Comparison of ENCODE assay signal across 19 cellular contexts in the genomic region with DNA sequence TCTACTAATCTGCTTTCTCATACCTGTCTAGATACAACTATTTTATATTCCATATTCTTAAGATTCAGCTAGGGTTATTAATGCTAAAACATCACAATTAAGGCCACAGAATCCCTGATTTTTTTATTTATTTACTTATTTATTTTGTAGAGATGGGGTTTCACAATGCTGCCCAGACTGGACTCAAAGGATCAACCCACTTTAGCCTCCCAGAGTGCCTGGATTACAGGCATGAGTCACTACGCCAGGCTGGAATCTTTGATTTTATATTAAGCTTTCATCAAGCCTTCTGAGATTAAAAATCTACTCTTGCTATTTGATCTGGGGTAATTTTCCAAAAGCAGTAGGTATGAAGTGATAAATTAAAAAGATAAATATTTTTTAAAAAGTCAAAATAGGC. TPM values are rescaled to one million over a fixed set of nuclear protein-coding genes. Genes with fewer than 3 reads are reported as not detected.
"Had no signal": no experiment of that assay in that cellular context is flagged by ENCODE, and none has a peak within 500 bp of the region (broad histone marks: within the 10 kb centered on the region; RNA-seq: fewer than 3 reads in every experiment).

No MANE protein-coding gene starts in this region.

- H3K4me1 Mint-ChIP-seq: naive thymus-derived CD8-positive, alpha-beta T cell had no signal

- ATAC-seq: esophagus mucosa; mucosa of descending colon; naive thymus-derived CD8-positive, alpha-beta T cell; sciatic nerve; stimulated activated naive CD8-positive, alpha-beta T cell treated with anti-CD3 and anti-CD28 coated beads, Interleukin-15, Interleukin-2, amounts not matched to agents 100 U/mL and 50 U/mL, for 24 hours had no signal

- H3K27ac Mint-ChIP-seq: naive thymus-derived CD8-positive, alpha-beta T cell; type B pancreatic cell had no signal

- H3K4me3 Mint-ChIP-seq: naive thymus-derived CD8-positive, alpha-beta T cell; type B pancreatic cell had no signal

- H3K4me3 ChIP-seq: dorsolateral prefrontal cortex, hepatocyte, mucosa of descending colon, skin epidermis, suprapubic skin, thyroid gland had no signal

- DNase-seq: cortex of kidney; dorsolateral prefrontal cortex; effector CD8-positive, alpha-beta T cell; foreskin melanocyte; head of caudate nucleus; mucosa of descending colon; naive thymus-derived CD8-positive, alpha-beta T cell; posterior cingulate gyrus; stimulated activated CD4-positive, alpha-beta T cell treated with anti-CD3 and anti-CD28 coated beads, Interleukin-12 subunit alpha, Interleukin-12 subunit beta, amount 100 ng/mL, for 4 hours; stimulated activated naive CD8-positive, alpha-beta T cell treated with anti-CD3 and anti-CD28 coated beads, Interleukin-15, Interleukin-2, amounts not matched to agents 100 U/mL and 50 U/mL, for 24 hours; thyroid gland had no signal

- H3K36me3 Mint-ChIP-seq: naive thymus-derived CD8-positive, alpha-beta T cell; type B pancreatic cell had no signal

- H3K9me3 Mint-ChIP-seq: naive thymus-derived CD8-positive, alpha-beta T cell; type B pancreatic cell had no signal

RNA-seq across cellular contexts. Expression of a gene that starts 39.0 kb away (rescaled TPM):
- total RNA-seq: lung microvascular endothelial cell, osteocyte had no signal
